ENCODE assay signal across 9 cellular contexts in the genomic region with DNA sequence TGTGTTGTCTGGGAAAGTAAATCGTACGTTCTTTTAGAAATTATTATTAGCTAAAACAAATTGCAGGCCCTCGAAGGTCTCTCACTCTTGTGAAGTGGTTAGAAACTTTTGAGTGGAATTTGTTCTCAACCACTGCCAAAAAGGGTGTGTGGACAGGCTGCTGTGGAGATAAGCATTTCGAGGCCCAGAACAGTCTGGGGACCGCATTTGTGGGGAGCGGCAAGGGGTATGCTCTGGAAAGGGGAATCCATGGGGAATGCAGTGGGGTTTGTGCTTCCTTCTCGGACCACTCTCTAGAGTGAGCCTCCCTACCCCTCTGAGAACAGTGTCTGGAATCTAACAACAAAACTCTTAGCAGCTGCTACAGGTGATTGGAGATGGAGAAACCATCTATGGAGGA. TPM values are rescaled to one million over a fixed set of nuclear protein-coding genes. Genes with fewer than 3 reads are reported as not detected.
A peak's percentile ranks its signal among the peaks of the same experiment; 100 is the strongest.
DNase-seq lines count a peak whose midpoint lies in the region; ATAC-seq, FAIRE-seq and TF ChIP-seq lines count a peak whose summit lies in the region.
"Had no signal": no experiment of that assay in that cellular context is flagged by ENCODE, and none has a peak within 500 bp of the region (broad histone marks: within the 10 kb centered on the region; RNA-seq: fewer than 3 reads in every experiment).

No MANE protein-coding gene starts in this region.

- peaks cover 49% of the 10 kb centered on the region for H3K4me1 Mint-ChIP-seq in activated CD4-positive, alpha-beta T cell treated with anti-CD3 and anti-CD28 coated beads, Interleukin-2, amount 10 ng/mL, durations not matched to agents 7 days and 5 days
- H3K4me1 Mint-ChIP-seq in memory B cell: peaks cover 29% of the 10 kb centered on the region
- peaks cover 22% of the 10 kb centered on the region for H3K4me1 Mint-ChIP-seq in activated CD4-positive, alpha-beta memory T cell treated with anti-CD3 and anti-CD28 coated beads for 36 hours (ENCODE audit: low read depth)

- DNase-seq in activated CD4-positive, alpha-beta T cell treated with anti-CD3 and anti-CD28 coated beads, Interleukin-2, amount 10 ng/mL, durations not matched to agents 7 days and 5 days: no peak
- DNase-seq in activated CD4-positive, alpha-beta T cell treated with anti-CD3 and anti-CD28 coated beads, Interleukin-2, amount 50 U/mL, for 48 hours: no peak
- DNase-seq in bronchial epithelial cell (ENCODE audit: low read depth) (no peak), memory B cell (ENCODE audit: low spot score in 2 of 2) (no peak)
- DNase-seq in activated CD4-positive, alpha-beta memory T cell treated with anti-CD3 and anti-CD28 coated beads for 36 hours: no peak
- DNase-seq: CD4-positive, CD25-positive, alpha-beta regulatory T cell had no signal

- H3K27ac Mint-ChIP-seq in activated CD4-positive, alpha-beta T cell treated with anti-CD3 and anti-CD28 coated beads, Interleukin-2, amount 10 ng/mL, durations not matched to agents 7 days and 5 days: no peak overlapping the region
- H3K27ac Mint-ChIP-seq in memory B cell: no peak overlapping the region
- no peak overlapping the region for H3K27ac Mint-ChIP-seq in activated CD4-positive, alpha-beta memory T cell treated with anti-CD3 and anti-CD28 coated beads for 36 hours
- H3K27ac Mint-ChIP-seq: CD4-positive, CD25-positive, alpha-beta regulatory T cell had no signal

- no peaks in the 10 kb centered on the region for H3K4me1 ChIP-seq in thymus (ENCODE audit: control insufficient read depth, insufficient read depth, low read length)

- POLR2A ChIA-PET in activated CD4-positive, alpha-beta T cell treated with anti-CD3 and anti-CD28 coated beads, Interleukin-2, amount 10 ng/mL, durations not matched to agents 7 days and 5 days (lab: Charles Lee): no interaction called here
- POLR2A ChIA-PET in activated CD4-positive, alpha-beta memory T cell treated with anti-CD3 and anti-CD28 coated beads for 36 hours (lab: Charles Lee): no interaction called here

- peak overlapping the region; percentile 33 for H3K27ac ChIP-seq in thymus (ENCODE audit: low read depth)

- intact Hi-C loops in activated CD4-positive, alpha-beta memory T cell treated with anti-CD3 and anti-CD28 coated beads for 36 hours (cut with micrococcal nuclease): loop anchor here (5.0 kb wide), 5 partner anchors 72 to 312 kb away; no protein-coding TSS in a partner anchor

- no peaks in the 10 kb centered on the region for H3K9me3 ChIP-seq in thymus (ENCODE audit: control insufficient read depth)

- no peaks in the 10 kb centered on the region for H3K36me3 Mint-ChIP-seq in activated CD4-positive, alpha-beta T cell treated with anti-CD3 and anti-CD28 coated beads, Interleukin-2, amount 10 ng/mL, durations not matched to agents 7 days and 5 days (ENCODE audit: low read depth)
- no peaks in the 10 kb centered on the region for H3K36me3 Mint-ChIP-seq in memory B cell
- H3K36me3 Mint-ChIP-seq in activated CD4-positive, alpha-beta memory T cell treated with anti-CD3 and anti-CD28 coated beads for 36 hours: no peaks in the 10 kb centered on the region
- H3K36me3 Mint-ChIP-seq: CD4-positive, CD25-positive, alpha-beta regulatory T cell had no signal

- CTCF ChIA-PET in activated CD4-positive, alpha-beta T cell treated with anti-CD3 and anti-CD28 coated beads, Interleukin-2, amount 10 ng/mL, durations not matched to agents 7 days and 5 days (lab: Charles Lee): no interaction called here
- CTCF ChIA-PET in activated CD4-positive, alpha-beta memory T cell treated with anti-CD3 and anti-CD28 coated beads for 36 hours (lab: Charles Lee): no interaction called here

- TF ChIP-seq POLR2A in GM18505 (IDR thresholded peaks at IDR 0.05; ENCODE audit: borderline replicate concordance, extremely low read depth, insufficient read depth, insufficient read length): no peak

- no peak for ATAC-seq in memory B cell (ENCODE audit: low read depth)
- no peak for ATAC-seq in GM18505 (IDR thresholded peaks at IDR 0.05; ENCODE audit: unreplicated experiment)
- ATAC-seq in GM21786 (IDR thresholded peaks at IDR 0.05; ENCODE audit: unreplicated experiment): no peak

- peak overlapping the region; percentile 67 for H3K4me3 Mint-ChIP-seq in activated CD4-positive, alpha-beta T cell treated with anti-CD3 and anti-CD28 coated beads, Interleukin-2, amount 10 ng/mL, durations not matched to agents 7 days and 5 days
- H3K4me3 Mint-ChIP-seq in memory B cell: peak overlapping the region; percentile 81
- no peak overlapping the region for H3K4me3 Mint-ChIP-seq in activated CD4-positive, alpha-beta memory T cell treated with anti-CD3 and anti-CD28 coated beads for 36 hours

- 90% methylated on average over 7 of the region's 7 CpGs for WGBS in thymus

- H3K4me3 ChIP-seq in bronchial epithelial cell (ENCODE audit: low read depth, low read length): peak overlapping the region; percentile 67
- no peak overlapping the region for H3K4me3 ChIP-seq in thymus (ENCODE audit: low read length)

- H3K36me3 ChIP-seq in bronchial epithelial cell (ENCODE audit: control insufficient read depth, insufficient read depth, low read length) (no peaks in the 10 kb centered on the region), thymus (ENCODE audit: control insufficient read depth, insufficient read depth) (no peaks in the 10 kb centered on the region)

- H3K27me3 ChIP-seq in bronchial epithelial cell (ENCODE audit: control insufficient read depth, insufficient read depth, low read length) (no peaks in the 10 kb centered on the region), thymus (ENCODE audit: control insufficient read depth, insufficient read depth) (peaks cover 69% of the 10 kb centered on the region)

- H3K27me3 Mint-ChIP-seq in activated CD4-positive, alpha-beta T cell treated with anti-CD3 and anti-CD28 coated beads, Interleukin-2, amount 10 ng/mL, durations not matched to agents 7 days and 5 days: peaks cover 79% of the 10 kb centered on the region
- H3K27me3 Mint-ChIP-seq in memory B cell: peaks cover 12% of the 10 kb centered on the region
- H3K27me3 Mint-ChIP-seq in activated CD4-positive, alpha-beta memory T cell treated with anti-CD3 and anti-CD28 coated beads for 36 hours: peaks cover 74% of the 10 kb centered on the region

- no peaks in the 10 kb centered on the region for H3K9me3 Mint-ChIP-seq in activated CD4-positive, alpha-beta T cell treated with anti-CD3 and anti-CD28 coated beads, Interleukin-2, amount 10 ng/mL, durations not matched to agents 7 days and 5 days
- no peaks in the 10 kb centered on the region for H3K9me3 Mint-ChIP-seq in memory B cell
- H3K9me3 Mint-ChIP-seq in activated CD4-positive, alpha-beta memory T cell treated with anti-CD3 and anti-CD28 coated beads for 36 hours: no peaks in the 10 kb centered on the region

- FAIRE-seq in bronchial epithelial cell (lab: Jason Lieb, UNC): no peak

- TF ChIP-seq CTCF in bronchial epithelial cell (IDR thresholded peaks at IDR 0.05; ENCODE audit: insufficient read depth, low read length, severe bottlenecking): no peak

RNA-seq across cellular contexts. Expression of a gene that starts 1.7 kb away (rescaled TPM):
- total RNA-seq in activated CD4-positive, alpha-beta T cell treated with anti-CD3 and anti-CD28 coated beads, Interleukin-2, amount 10 ng/mL, durations not matched to agents 7 days and 5 days: 1 to 10 TPM; 7.1 to 8.1 TPM
- 12.8 and 21.3 TPM in 2 replicates for total RNA-seq in bronchial epithelial cell
- polyA plus RNA-seq in thymus: 6.4 TPM
- total RNA-seq in activated CD4-positive, alpha-beta memory T cell treated with anti-CD3 and anti-CD28 coated beads for 36 hours: 1 to 10 TPM; 1.9 to 2.6 TPM
- total RNA-seq: CD4-positive, CD25-positive, alpha-beta regulatory T cell had no signal
